In genomic region chr14:101561897-101562490, GRCh38 we compare ENCODE assay signal across 29 cellular contexts. TPM values are rescaled to one million over a fixed set of nuclear protein-coding genes. Genes with fewer than 3 reads are reported as not detected.
DNase-seq lines count a peak whose midpoint lies in the region; ATAC-seq and TF ChIP-seq lines count a peak whose summit lies in the region.
"Had no signal": no experiment of that assay in that cellular context is flagged by ENCODE, and none has a peak within 500 bp of the region (broad histone marks: within the 10 kb centered on the region; RNA-seq: fewer than 3 reads in every experiment).

No MANE protein-coding gene starts in this region.

- CTCF ChIA-PET in activated CD4-positive, alpha-beta T cell treated with anti-CD3 and anti-CD28 coated beads, Interleukin-2, amount 10 ng/mL, durations not matched to agents 7 days and 5 days (lab: Charles Lee), result no interaction called here
- CTCF ChIA-PET in activated CD4-positive, alpha-beta memory T cell treated with anti-CD3 and anti-CD28 coated beads for 36 hours (lab: Charles Lee), result no interaction called here

- H3K79me1 ChIP-seq in mesendoderm (ENCODE audit: low read length) (no peaks in the 10 kb centered on the region), neuronal stem cell (ENCODE audit: low read depth, low read length) (peaks cover 8% of the 10 kb centered on the region)

- H2AK5ac ChIP-seq in mesendoderm (ENCODE audit: low read length), result no peak overlapping the region
- H2AK5ac ChIP-seq in neuronal stem cell (ENCODE audit: low read depth, low read length), result peak overlapping the region; percentile 9

- DNase-seq in activated CD4-positive, alpha-beta T cell treated with anti-CD3 and anti-CD28 coated beads, Interleukin-2, amount 10 ng/mL, durations not matched to agents 7 days and 5 days, result no peak
- DNase-seq in activated CD4-positive, alpha-beta T cell treated with anti-CD3 and anti-CD28 coated beads for 48 hours, result no peak
- DNase-seq in GM23338 (ENCODE audit: low spot score) (peak; percentile 17), mesendoderm (no peak), neuronal stem cell (ENCODE audit: low spot score) (no peak), D341Med (ENCODE audit: low spot score) (no peak)
- no peak for DNase-seq in activated CD4-positive, alpha-beta memory T cell treated with anti-CD3 and anti-CD28 coated beads for 36 hours
- DNase-seq: activated CD4-positive, alpha-beta T cell treated with anti-CD3 and anti-CD28 coated beads for 4 hours; brain microvascular endothelial cell; DMS153; effector CD4-positive, alpha-beta T cell; erythroblast; kidney glomerular epithelial cell; NCI-H1092; NCI-H1694 treated with DMSO at 0.1 percent for 48 hours; NCI-H526; NK-92 treated with Interleukin-12 subunit alpha and Interleukin-12 subunit beta, amount 100 ng/mL, for 24 hours; PC-9; small intestine; stomach had no signal

- WGBS in mesendoderm (ENCODE audit: extremely low coverage, insufficient coverage, low lambda C conversion rate), result no CpG with 5 or more reads among the region's 51 CpGs
- no CpG with 5 or more reads among the region's 51 CpGs for WGBS in neuronal stem cell (ENCODE audit: extremely low coverage in 2 of 2, insufficient read length in 2 of 2, insufficient replicate concordance in 1 of 2), 2 donors

- H3K18ac ChIP-seq in mesendoderm (ENCODE audit: low read length), result no peak overlapping the region
- H3K18ac ChIP-seq in neuronal stem cell (ENCODE audit: low read length), result peak overlapping the region; percentile 54

- no peak overlapping the region for H3K56ac ChIP-seq in mesendoderm (ENCODE audit: low read length)

- H3K4me2 ChIP-seq in GM23338 (no peak overlapping the region), mesendoderm (ENCODE audit: low read length) (no peak overlapping the region), neuronal stem cell (ENCODE audit: insufficient read depth, low read length, poor library complexity, severe bottlenecking) (no peak overlapping the region)
- H3K4me2 ChIP-seq: PC-9 had no signal

- H2BK15ac ChIP-seq in mesendoderm (replicated peaks; ENCODE audit: low read depth) (no peak overlapping the region), neuronal stem cell (ENCODE audit: low read length) (peak overlapping the region; percentile 80)

- TF ChIP-seq CTCF in GM23338 (conservative IDR thresholded peaks at IDR 0.05; ENCODE audit: low read depth in 2 of 2), result no peak

- H3K4ac ChIP-seq in mesendoderm (ENCODE audit: low read depth, low read length), result no peak overlapping the region
- no peak overlapping the region for H3K4ac ChIP-seq in neuronal stem cell (ENCODE audit: low read length)

- H4K91ac ChIP-seq in neuronal stem cell (ENCODE audit: low read depth, low read length, poor library complexity), result no peak overlapping the region

- no peaks in the 10 kb centered on the region for H3K9me2 ChIP-seq in GM23338 (ENCODE audit: insufficient read depth)

- H2BK5ac ChIP-seq in mesendoderm (ENCODE audit: low read length), result no peak overlapping the region
- H2BK5ac ChIP-seq in neuronal stem cell (ENCODE audit: low read length), result no peak overlapping the region

- peaks cover 3% of the 10 kb centered on the region for H3K9me3 Mint-ChIP-seq in activated CD4-positive, alpha-beta T cell treated with anti-CD3 and anti-CD28 coated beads, Interleukin-2, amount 10 ng/mL, durations not matched to agents 7 days and 5 days
- H3K9me3 Mint-ChIP-seq in GM23338, result peaks cover 22% of the 10 kb centered on the region
- H3K9me3 Mint-ChIP-seq in activated CD4-positive, alpha-beta memory T cell treated with anti-CD3 and anti-CD28 coated beads for 36 hours, result peaks cover 5% of the 10 kb centered on the region
- H3K9me3 Mint-ChIP-seq: CD8-positive, alpha-beta T cell had no signal

- H3K36me3 Mint-ChIP-seq in activated CD4-positive, alpha-beta T cell treated with anti-CD3 and anti-CD28 coated beads, Interleukin-2, amount 10 ng/mL, durations not matched to agents 7 days and 5 days (ENCODE audit: low read depth), result peaks cover 7% of the 10 kb centered on the region
- H3K36me3 Mint-ChIP-seq in GM23338 (ENCODE audit: low read depth), result peaks cover 10% of the 10 kb centered on the region
- peaks cover 8% of the 10 kb centered on the region for H3K36me3 Mint-ChIP-seq in activated CD4-positive, alpha-beta memory T cell treated with anti-CD3 and anti-CD28 coated beads for 36 hours
- H3K36me3 Mint-ChIP-seq: CD8-positive, alpha-beta T cell had no signal

- intact Hi-C loops in activated CD4-positive, alpha-beta memory T cell treated with anti-CD3 and anti-CD28 coated beads for 36 hours (cut with micrococcal nuclease), result no loop called here

- H2BK120ac ChIP-seq in mesendoderm (ENCODE audit: low read depth, low read length) (no peak overlapping the region), neuronal stem cell (ENCODE audit: low read depth, low read length) (peak overlapping the region; percentile 87)

- no peak overlapping the region for H3K23ac ChIP-seq in mesendoderm (ENCODE audit: low read length)
- peak overlapping the region; percentile 87 for H3K23ac ChIP-seq in neuronal stem cell (ENCODE audit: low read depth, low read length, poor library complexity)

- POLR2A ChIA-PET in activated CD4-positive, alpha-beta T cell treated with anti-CD3 and anti-CD28 coated beads, Interleukin-2, amount 10 ng/mL, durations not matched to agents 7 days and 5 days (lab: Charles Lee), result no interaction called here
- POLR2A ChIA-PET in activated CD4-positive, alpha-beta memory T cell treated with anti-CD3 and anti-CD28 coated beads for 36 hours (lab: Charles Lee), result no interaction called here

- peak overlapping the region; percentile 63 for H2BK12ac ChIP-seq in neuronal stem cell (ENCODE audit: low read length)

- H3K4me1 ChIP-seq in GM23338 (ENCODE audit: insufficient read depth) (peaks cover 9% of the 10 kb centered on the region; the same call in 1 of the 2 replicates), mesendoderm (ENCODE audit: control insufficient read depth, low read depth, low read length) (no peaks in the 10 kb centered on the region), neuronal stem cell (ENCODE audit: control insufficient read depth in 2 of 2, insufficient read depth in 1 of 2, low read depth in 1 of 2, low read length in 2 of 2) (peaks cover 10 to 17% of the 10 kb centered on the region in 2 donors)
- H3K4me1 ChIP-seq: lower lobe of right lung had no signal

- H3K9me3 ChIP-seq in neuronal stem cell (replicated peaks in 1 of 2; ENCODE audit: control insufficient read depth in 2 of 2, insufficient read depth in 1 of 2, low read depth in 1 of 2, low read length in 2 of 2), result peaks cover 12 to 13% of the 10 kb centered on the region in 2 donors

- H2AFZ ChIP-seq in GM23338, result no peak overlapping the region
- H2AFZ ChIP-seq in neuronal stem cell (ENCODE audit: low read length), result no peak overlapping the region
- H2AFZ ChIP-seq: PC-9 had no signal

- peak overlapping the region; percentile 6 for H3K14ac ChIP-seq in neuronal stem cell (ENCODE audit: low read length)

- no peak overlapping the region for H4K8ac ChIP-seq in mesendoderm (ENCODE audit: low read depth, low read length)
- no peak overlapping the region for H4K8ac ChIP-seq in neuronal stem cell (ENCODE audit: low read depth, low read length)

- ATAC-seq in GM23338 (no peak), HG02981 (IDR thresholded peaks at IDR 0.05; ENCODE audit: unreplicated experiment) (no peak)
- ATAC-seq: lower lobe of right lung, Right ventricle myocardium inferior had no signal

- no peak overlapping the region for H3K27ac Mint-ChIP-seq in activated CD4-positive, alpha-beta T cell treated with anti-CD3 and anti-CD28 coated beads, Interleukin-2, amount 10 ng/mL, durations not matched to agents 7 days and 5 days
- no peak overlapping the region for H3K27ac Mint-ChIP-seq in GM23338
- H3K27ac Mint-ChIP-seq in activated CD4-positive, alpha-beta memory T cell treated with anti-CD3 and anti-CD28 coated beads for 36 hours, result no peak overlapping the region
- H3K27ac Mint-ChIP-seq: activated T-helper 2 cell treated with anti-CD3 and anti-CD28 coated beads, Interferon-gamma antibody, Interleukin-2, Interleukin-4, amounts not matched to agents 10 μg/mL and 5 μg/mL and 100 μg/mL, durations not matched to agents 14 hours and 24 hours and 36 hours; CD8-positive, alpha-beta T cell had no signal

- H3K27me3 ChIP-seq in GM23338 (ENCODE audit: insufficient read depth) (peaks cover 94% of the 10 kb centered on the region), mesendoderm (ENCODE audit: insufficient read depth, low read length, poor library complexity) (peaks cover 52% of the 10 kb centered on the region), neuronal stem cell (ENCODE audit: control insufficient read depth in 3 of 3, insufficient read depth in 3 of 3, low read depth in 1 of 3, low read length in 3 of 3) (peaks cover 46 to 87% (median 83%) of the 10 kb centered on the region in 3 experiments)
- H3K27me3 ChIP-seq: ovary had no signal

- H3K4me1 Mint-ChIP-seq in activated CD4-positive, alpha-beta T cell treated with anti-CD3 and anti-CD28 coated beads, Interleukin-2, amount 10 ng/mL, durations not matched to agents 7 days and 5 days, result peaks cover 3% of the 10 kb centered on the region
- H3K4me1 Mint-ChIP-seq in GM23338, result peaks cover 15% of the 10 kb centered on the region
- H3K4me1 Mint-ChIP-seq in activated CD4-positive, alpha-beta memory T cell treated with anti-CD3 and anti-CD28 coated beads for 36 hours (ENCODE audit: low read depth), result no peaks in the 10 kb centered on the region

- peak overlapping the region; percentile 40 for H3K4me3 Mint-ChIP-seq in activated CD4-positive, alpha-beta T cell treated with anti-CD3 and anti-CD28 coated beads, Interleukin-2, amount 10 ng/mL, durations not matched to agents 7 days and 5 days
- no peak overlapping the region for H3K4me3 Mint-ChIP-seq in GM23338
- no peak overlapping the region for H3K4me3 Mint-ChIP-seq in activated CD4-positive, alpha-beta memory T cell treated with anti-CD3 and anti-CD28 coated beads for 36 hours
- H3K4me3 Mint-ChIP-seq: CD8-positive, alpha-beta T cell had no signal

- H4K20me1 ChIP-seq in GM23338 (replicated peaks; ENCODE audit: insufficient read depth), result peaks cover 6% of the 10 kb centered on the region

- H3F3A ChIP-seq in GM23338 (replicated peaks; ENCODE audit: low read depth), result no peaks in the 10 kb centered on the region

- H3K27ac ChIP-seq in GM23338 (ENCODE audit: low read depth) (no peak overlapping the region), mesendoderm (ENCODE audit: low read depth, low read length) (no peak overlapping the region), neuronal stem cell (replicated peaks; ENCODE audit: low read length) (no peak overlapping the region)
- H3K27ac ChIP-seq: brain microvascular endothelial cell, lower lobe of right lung, ovary, PC-9, stomach, tibial artery had no signal

- no peaks in the 10 kb centered on the region for H3K79me2 ChIP-seq in GM23338 (replicated peaks; ENCODE audit: insufficient read depth)
- no peaks in the 10 kb centered on the region for H3K79me2 ChIP-seq in mesendoderm (ENCODE audit: control insufficient read depth, insufficient read depth, low read length)

- H4K5ac ChIP-seq in mesendoderm (ENCODE audit: low read length), result no peak overlapping the region

- H3K9ac ChIP-seq in mesendoderm (ENCODE audit: low read length), result no peak overlapping the region
- no peak overlapping the region for H3K9ac ChIP-seq in neuronal stem cell (ENCODE audit: low read depth, low read length, poor library complexity)

- no peaks in the 10 kb centered on the region for H3K36me3 ChIP-seq in GM23338 (ENCODE audit: insufficient read depth)
- no peaks in the 10 kb centered on the region for H3K36me3 ChIP-seq in mesendoderm (ENCODE audit: control insufficient read depth, insufficient read depth, low read length)
- no peaks in the 10 kb centered on the region for H3K36me3 ChIP-seq in neuronal stem cell (replicated peaks in 1 of 2; ENCODE audit: control insufficient read depth in 2 of 2, insufficient read depth in 2 of 2, low read length in 2 of 2)
- H3K36me3 ChIP-seq: brain microvascular endothelial cell, lower lobe of right lung, ovary, stomach, tibial artery had no signal

- peaks cover 70% of the 10 kb centered on the region for H3K27me3 Mint-ChIP-seq in activated CD4-positive, alpha-beta T cell treated with anti-CD3 and anti-CD28 coated beads, Interleukin-2, amount 10 ng/mL, durations not matched to agents 7 days and 5 days
- H3K27me3 Mint-ChIP-seq in GM23338 (ENCODE audit: insufficient read depth, low read depth, poor library complexity), result peaks cover 89% of the 10 kb centered on the region
- H3K27me3 Mint-ChIP-seq in activated CD4-positive, alpha-beta memory T cell treated with anti-CD3 and anti-CD28 coated beads for 36 hours, result peaks cover 60% of the 10 kb centered on the region

- peak overlapping the region; percentile 24; the same call in 1 of the 2 replicates for H3K4me3 ChIP-seq in GM23338
- peak overlapping the region; percentile 8 for H3K4me3 ChIP-seq in mesendoderm (ENCODE audit: low read length)
- H3K4me3 ChIP-seq in neuronal stem cell (ENCODE audit: low read length in 2 of 2), result peak overlapping the region in 1 of 2 donors; percentile 8
- H3K4me3 ChIP-seq: lower lobe of right lung, ovary, PC-9, stomach, tibial artery had no signal

RNA-seq across cellular contexts. Expression of gene DIO3, which starts 0.7 kb away (rescaled TPM):
- total RNA-seq in activated CD4-positive, alpha-beta T cell treated with anti-CD3 and anti-CD28 coated beads, Interleukin-2, amount 10 ng/mL, durations not matched to agents 7 days and 5 days, result not detected
- 0.28 TPM in 1 of 2 replicates, not detected in the other for total RNA-seq in GM23338 (2014; rRNA removed; shearing (Covaris generic))
- 0.10 TPM in 2 replicates for polyA plus RNA-seq in GM23338 (2016; fragmentation: Nextera tagmentation; extraction: Ambion mirVana)
- 1.6 TPM for polyA plus RNA-seq in mesendoderm (2013, experiment 1 of 2)
- 1.6 TPM for polyA plus RNA-seq in mesendoderm (2013, experiment 2 of 2)
- polyA plus RNA-seq in neuronal stem cell (2013, experiment 1 of 2), result 8.3 TPM
- 7.9 TPM for polyA plus RNA-seq in neuronal stem cell (2013, experiment 2 of 2)
- not detected for total RNA-seq in activated CD4-positive, alpha-beta memory T cell treated with anti-CD3 and anti-CD28 coated beads for 36 hours
- total RNA-seq: A172; activated T-helper 2 cell treated with anti-CD3 and anti-CD28 coated beads, Interferon-gamma antibody, Interleukin-2, Interleukin-4, amounts not matched to agents 10 μg/mL and 5 μg/mL and 100 μg/mL, durations not matched to agents 14 hours and 24 hours and 36 hours; CD8-positive, alpha-beta T cell; H4 had no signal
